In the genomic region with DNA sequence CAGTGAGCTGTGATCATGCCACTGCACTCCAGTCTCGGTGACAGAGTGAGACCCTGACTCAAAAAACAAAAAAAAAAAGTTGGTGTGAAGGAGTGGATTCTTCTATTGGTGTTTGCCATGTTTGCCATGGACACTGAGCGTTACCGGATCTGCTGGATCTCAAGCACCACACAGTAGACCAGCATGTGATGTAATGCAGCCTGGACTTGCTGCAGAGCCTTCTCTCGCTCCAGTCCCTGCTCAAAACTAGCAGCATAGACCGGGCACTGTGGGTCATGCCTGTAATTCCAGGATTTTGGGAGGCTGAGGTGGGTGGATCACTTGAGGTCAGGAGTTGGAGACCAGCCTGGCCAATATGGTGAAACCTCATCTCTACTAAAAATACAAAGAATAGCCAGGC, we compare ENCODE assay signal across 28 cellular contexts.
"Had no signal": no experiment of that assay in that cellular context is flagged by ENCODE, and none has a peak within 500 bp of the region (broad histone marks: within the 10 kb centered on the region; RNA-seq: fewer than 3 reads in every experiment).

No MANE protein-coding gene starts in this region.

- H3K9me3 ChIP-seq: colonic mucosa, esophagus muscularis mucosa, esophagus squamous epithelium, gastrocnemius medialis, gastroesophageal sphincter, heart left ventricle, heart right ventricle had no signal

- DNase-seq: colonic mucosa; cortex of kidney; dermis blood vessel endothelial cell; dorsolateral prefrontal cortex; effector CD4-positive, alpha-beta T cell; effector CD8-positive, alpha-beta T cell; effector memory CD4-positive, alpha-beta T cell; effector memory CD8-positive, alpha-beta T cell; endodermal cell; erythroblast; esophagus squamous epithelium; foreskin fibroblast; foreskin keratinocyte; foreskin melanocyte; gastrocnemius medialis; glutamatergic neuron; head of caudate nucleus; heart left ventricle; heart right ventricle had no signal

- H3K27ac ChIP-seq: colonic mucosa, coronary artery, dorsolateral prefrontal cortex, epithelial cell of prostate, esophagus muscularis mucosa, esophagus squamous epithelium, foreskin keratinocyte, gastrocnemius medialis, gastroesophageal sphincter had no signal

- H3K4me1 ChIP-seq: foreskin keratinocyte had no signal

- FAIRE-seq: colon, endometrium, endothelial cell of umbilical vein, frontal cortex had no signal

- H3K4me3 ChIP-seq: colonic mucosa, coronary artery, dorsolateral prefrontal cortex, esophagus muscularis mucosa, esophagus squamous epithelium, gastrocnemius medialis, gastroesophageal sphincter, heart left ventricle, heart right ventricle had no signal

- ATAC-seq: effector memory CD8-positive, alpha-beta T cell; esophagus mucosa; foreskin keratinocyte; gastrocnemius medialis; gastroesophageal sphincter; heart left ventricle; heart right ventricle had no signal

- H3K27me3 ChIP-seq: colonic mucosa, dorsolateral prefrontal cortex, esophagus muscularis mucosa, esophagus squamous epithelium, foreskin keratinocyte, gastrocnemius medialis, gastroesophageal sphincter, heart left ventricle, heart right ventricle had no signal

- H3K36me3 ChIP-seq: colonic mucosa, esophagus muscularis mucosa, esophagus squamous epithelium, gastrocnemius medialis, gastroesophageal sphincter, heart left ventricle, heart right ventricle had no signal
